17 cellular contexts compared by ENCODE assay signal in genomic region chr6:21220271-21220987, GRCh38.
DNase-seq lines count a peak whose midpoint lies in the region; ATAC-seq, FAIRE-seq and TF ChIP-seq lines count a peak whose summit lies in the region.
"Had no signal": no experiment of that assay in that cellular context is flagged by ENCODE, and none has a peak within 500 bp of the region (broad histone marks: within the 10 kb centered on the region; RNA-seq: fewer than 3 reads in every experiment).

No MANE protein-coding gene starts in this region.

- FAIRE-seq in pancreas (lab: Jason Lieb, UNC), result no peak

- no peaks in the 10 kb centered on the region for H3K27me3 Mint-ChIP-seq in activated CD4-positive, alpha-beta T cell treated with anti-CD3 and anti-CD28 coated beads for 36 hours
- H3K27me3 Mint-ChIP-seq in activated T-cell treated with anti-CD3 and anti-CD28 coated beads, Interleukin-2, amount 50 U/mL, for 72 hours (ENCODE audit: low read depth), result no peaks in the 10 kb centered on the region

- H3K27ac ChIP-seq in foreskin keratinocyte (peak overlapping the region; percentile 32), pancreas (peak overlapping the region in 3 of 4 donors; percentile 1 to 36 (median 17))
- H3K27ac ChIP-seq: Peyer's patch had no signal

- H3K27me3 ChIP-seq in foreskin keratinocyte, result no peaks in the 10 kb centered on the region
- no peaks in the 10 kb centered on the region for H3K27me3 ChIP-seq in pancreas
- H3K27me3 ChIP-seq: Peyer's patch had no signal

- ATAC-seq in foreskin keratinocyte, result peak; percentile 32
- ATAC-seq in pancreas, result peak; percentile 43 to 88 (median 68)
- ATAC-seq in GM18861 (IDR thresholded peaks at IDR 0.05; ENCODE audit: unreplicated experiment), result no peak
- no peak for ATAC-seq in activated CD4-positive, alpha-beta T cell treated with anti-CD3 and anti-CD28 coated beads for 36 hours
- ATAC-seq in GM21526 (IDR thresholded peaks at IDR 0.05; ENCODE audit: low FRiP score, unreplicated experiment), result no peak
- no peak for ATAC-seq in activated T-cell treated with anti-CD3 and anti-CD28 coated beads, Interleukin-2, amount 50 U/mL, for 72 hours (replicated peaks in 1 of 2)
- ATAC-seq: HCT116 had no signal

- H3K4me1 Mint-ChIP-seq in activated CD4-positive, alpha-beta T cell treated with anti-CD3 and anti-CD28 coated beads for 36 hours, result no peaks in the 10 kb centered on the region
- no peaks in the 10 kb centered on the region for H3K4me1 Mint-ChIP-seq in activated T-cell treated with anti-CD3 and anti-CD28 coated beads, Interleukin-2, amount 50 U/mL, for 72 hours (ENCODE audit: low read depth)
- H3K4me1 Mint-ChIP-seq: CD14-positive monocyte had no signal

- in situ Hi-C loops in Caki2 (cut with HindIII; ENCODE audit: low pct_unique_long_range_greater_than_20kb, low sequenced_read_pairs), result no loop called here

- intact Hi-C loops in pancreas (cut with DNase I), result no loop called here
- intact Hi-C loops in activated CD4-positive, alpha-beta T cell treated with anti-CD3 and anti-CD28 coated beads for 36 hours (cut with DNase I, micrococcal nuclease), result no loop called here

- POLR2A ChIA-PET in activated CD4-positive, alpha-beta T cell treated with anti-CD3 and anti-CD28 coated beads for 36 hours (lab: Charles Lee), result interaction anchor here (0.6 kb wide), 1 partner anchor 452 kb away, joined by 6 read pairs; no protein-coding TSS in a partner anchor

- H3K4me3 ChIP-seq in pancreas, result no peak overlapping the region
- H3K4me3 ChIP-seq: Peyer's patch had no signal

- H3K36me3 ChIP-seq in pancreas, result no peaks in the 10 kb centered on the region
- H3K36me3 ChIP-seq: Peyer's patch had no signal

- H3K36me3 Mint-ChIP-seq in activated CD4-positive, alpha-beta T cell treated with anti-CD3 and anti-CD28 coated beads for 36 hours (ENCODE audit: low read depth), result peaks cover 31% of the 10 kb centered on the region
- peaks cover 1 to 5% of the 10 kb centered on the region in 2 donors for H3K36me3 Mint-ChIP-seq in activated T-cell treated with anti-CD3 and anti-CD28 coated beads, Interleukin-2, amount 50 U/mL, for 72 hours (ENCODE audit: insufficient read depth in 2 of 2)

- peaks cover 4% of the 10 kb centered on the region for H3K9me3 Mint-ChIP-seq in activated CD4-positive, alpha-beta T cell treated with anti-CD3 and anti-CD28 coated beads for 36 hours (ENCODE audit: low read depth)
- H3K9me3 Mint-ChIP-seq in activated T-cell treated with anti-CD3 and anti-CD28 coated beads, Interleukin-2, amount 50 U/mL, for 72 hours, result peaks cover 2% of the 10 kb centered on the region in 2 donors

- no peaks in the 10 kb centered on the region for H3K9me3 ChIP-seq in pancreas
- H3K9me3 ChIP-seq: Peyer's patch had no signal

- TF ChIP-seq CTCF in foreskin keratinocyte (conservative IDR thresholded peaks at IDR 0.05) (no peak), pancreas (IDR thresholded peaks at IDR 0.05) (no peak)

- H3K4me3 Mint-ChIP-seq in activated CD4-positive, alpha-beta T cell treated with anti-CD3 and anti-CD28 coated beads for 36 hours, result no peak overlapping the region
- H3K4me3 Mint-ChIP-seq in activated T-cell treated with anti-CD3 and anti-CD28 coated beads, Interleukin-2, amount 50 U/mL, for 72 hours, result no peak overlapping the region
- H3K4me3 Mint-ChIP-seq: CD14-positive monocyte had no signal

- peaks cover 11% of the 10 kb centered on the region for H3K4me1 ChIP-seq in foreskin keratinocyte
- no peaks in the 10 kb centered on the region for H3K4me1 ChIP-seq in pancreas
- H3K4me1 ChIP-seq: Peyer's patch had no signal

- H3K27ac Mint-ChIP-seq in activated CD4-positive, alpha-beta T cell treated with anti-CD3 and anti-CD28 coated beads for 36 hours, result no peak overlapping the region
- no peak overlapping the region for H3K27ac Mint-ChIP-seq in activated T-cell treated with anti-CD3 and anti-CD28 coated beads, Interleukin-2, amount 50 U/mL, for 72 hours

- peak; percentile 62 for DNase-seq in Caki2 (ENCODE audit: low read depth)
- peak; percentile 91 for DNase-seq in NCI-H226
- DNase-seq in foreskin keratinocyte, result peak in 1 of 2 donors; percentile 49
- DNase-seq in pancreas, result peak in 1 of 6 donors; percentile 13
- no peak for DNase-seq in activated CD4-positive, alpha-beta T cell treated with anti-CD3 and anti-CD28 coated beads for 36 hours
- DNase-seq in activated T-cell treated with anti-CD3 and anti-CD28 coated beads, Interleukin-2, amount 50 U/mL, for 72 hours, result no peak
- DNase-seq: COR-L47, DMS79 treated with DMSO at 0.1 percent for 48 hours, MV-4-11, NCI-H1417, NCI-H187 treated with DMSO at 0.1 percent for 48 hours, Peyer's patch, SHP77 had no signal

- 50 to 51% methylated on average over 5 of the region's 5 CpGs for WGBS in pancreas, 2 donors

- CTCF ChIA-PET in activated CD4-positive, alpha-beta T cell treated with anti-CD3 and anti-CD28 coated beads for 36 hours (lab: Charles Lee), result interaction anchor here (0.6 kb wide), 1 partner anchor 101 kb away, joined by 4 read pairs; no protein-coding TSS in a partner anchor

Comparison
In these comparisons a context has a peak if more than half of its experiments do, and no peak if none do; other contexts are left out.
1. DNase-seq: peak in Caki2 (single experiment) and NCI-H226 (single experiment); none in activated CD4-positive, alpha-beta T cell treated with anti-CD3 and anti-CD28 coated beads for 36 hours (single experiment) and activated T-cell treated with anti-CD3 and anti-CD28 coated beads, Interleukin-2, amount 50 U/mL, for 72 hours (0 of 2).
2. ATAC-seq: peak in foreskin keratinocyte (single experiment) and pancreas (4 of 4); none in GM18861 (single experiment), activated CD4-positive, alpha-beta T cell treated with anti-CD3 and anti-CD28 coated beads for 36 hours (single experiment), GM21526 (single experiment) and activated T-cell treated with anti-CD3 and anti-CD28 coated beads, Interleukin-2, amount 50 U/mL, for 72 hours (0 of 2).